ENCODE assay signal across 9 cellular contexts in genomic region chr20:36384022-36384619, GRCh38.
DNase-seq lines count a peak whose midpoint lies in the region; ATAC-seq and TF ChIP-seq lines count a peak whose summit lies in the region.
"Had no signal": no experiment of that assay in that cellular context is flagged by ENCODE, and none has a peak within 500 bp of the region (broad histone marks: within the 10 kb centered on the region; RNA-seq: fewer than 3 reads in every experiment).

No MANE protein-coding gene starts in this region.

- TF ChIP-seq CTCF in smooth muscle cell (IDR thresholded peaks at IDR 0.05; ENCODE audit: borderline replicate concordance, insufficient read depth, poor library complexity, severe bottlenecking), result no peak

- no peaks in the 10 kb centered on the region for H3K36me3 ChIP-seq in smooth muscle cell (ENCODE audit: low read depth)

- H3K9ac ChIP-seq in smooth muscle cell (ENCODE audit: low read depth), result no peak overlapping the region

- H3K4me2 ChIP-seq in smooth muscle cell, result no peak overlapping the region

- H3K27ac Mint-ChIP-seq in effector memory CD8-positive, alpha-beta T cell, result no peak overlapping the region

- H3K36me3 Mint-ChIP-seq in effector memory CD8-positive, alpha-beta T cell (ENCODE audit: insufficient read depth), result no peaks in the 10 kb centered on the region

- H3K4me1 ChIP-seq in smooth muscle cell (ENCODE audit: low read depth), result no peaks in the 10 kb centered on the region

- no peak overlapping the region for H3K4me3 Mint-ChIP-seq in effector memory CD8-positive, alpha-beta T cell

- H3K27ac ChIP-seq in smooth muscle cell (ENCODE audit: low read depth), result no peak overlapping the region
- H3K27ac ChIP-seq: C4-2B had no signal

- no peak overlapping the region for H3K4me3 ChIP-seq in smooth muscle cell

- no peaks in the 10 kb centered on the region for H4K20me1 ChIP-seq in smooth muscle cell (ENCODE audit: low read depth)

- H3K9me3 ChIP-seq in smooth muscle cell (replicated peaks; ENCODE audit: low read depth), result no peaks in the 10 kb centered on the region

- ATAC-seq in effector memory CD8-positive, alpha-beta T cell (replicated peaks), result peak; percentile 44
- no peak for ATAC-seq in GM21619 (IDR thresholded peaks at IDR 0.05; ENCODE audit: unreplicated experiment)
- ATAC-seq in GM18873 (IDR thresholded peaks at IDR 0.05; ENCODE audit: low FRiP score, unreplicated experiment), result no peak

- peak; percentile 2 for DNase-seq in activated T-cell treated with anti-CD3 and anti-CD28 coated beads for 1 hour (ENCODE audit: low read depth)
- DNase-seq in activated T-cell treated with anti-CD3 and anti-CD28 coated beads for 4 hours, result no peak
- DNase-seq in SK-MEL-5 (ENCODE audit: low read depth, low spot score), result peak; percentile 71
- DNase-seq in effector memory CD8-positive, alpha-beta T cell, result peak in 2 of 3 experiments; percentile 12 to 31
- DNase-seq in smooth muscle cell (lab: John Stamatoyannopoulos, UW; ENCODE audit: unreplicated experiment), result peak; percentile 4
- no peak for DNase-seq in epidermal melanocyte (ENCODE audit: insufficient read length, low spot score)

- H3K27me3 ChIP-seq in smooth muscle cell (ENCODE audit: low read depth), result peaks cover 3% of the 10 kb centered on the region

- no peaks in the 10 kb centered on the region for H3K9me3 Mint-ChIP-seq in effector memory CD8-positive, alpha-beta T cell

- H3K4me1 Mint-ChIP-seq in effector memory CD8-positive, alpha-beta T cell (ENCODE audit: low read depth in 2 of 2), result no peaks in the 10 kb centered on the region

- in situ Hi-C loops in SK-MEL-5 (cut with HindIII; ENCODE audit: low pct_unique_long_range_greater_than_20kb, low sequenced_read_pairs), result no loop called here

- no peaks in the 10 kb centered on the region for H3F3A ChIP-seq in smooth muscle cell (ENCODE audit: low read depth)

- H3K27me3 Mint-ChIP-seq in effector memory CD8-positive, alpha-beta T cell, result peaks cover 15 to 63% of the 10 kb centered on the region in 2 donors

- H2AFZ ChIP-seq in smooth muscle cell (ENCODE audit: low read depth), result no peak overlapping the region

- under 1% methylated on average over 6 of the region's 6 CpGs for WGBS in smooth muscle cell (ENCODE audit: low lambda C conversion rate)

- no peaks in the 10 kb centered on the region for H3K79me2 ChIP-seq in smooth muscle cell (ENCODE audit: low read depth)

Comparison
In these comparisons a context has a peak if more than half of its experiments do, and no peak if none do; other contexts are left out.
1. DNase-seq: peak in activated T-cell treated with anti-CD3 and anti-CD28 coated beads for 1 hour (single experiment), SK-MEL-5 (single experiment), effector memory CD8-positive, alpha-beta T cell (2 of 3) and smooth muscle cell (single experiment); none in activated T-cell treated with anti-CD3 and anti-CD28 coated beads for 4 hours (single experiment) and epidermal melanocyte (single experiment).